Comparison of ENCODE assay signal across 2 cellular contexts in the genomic region with DNA sequence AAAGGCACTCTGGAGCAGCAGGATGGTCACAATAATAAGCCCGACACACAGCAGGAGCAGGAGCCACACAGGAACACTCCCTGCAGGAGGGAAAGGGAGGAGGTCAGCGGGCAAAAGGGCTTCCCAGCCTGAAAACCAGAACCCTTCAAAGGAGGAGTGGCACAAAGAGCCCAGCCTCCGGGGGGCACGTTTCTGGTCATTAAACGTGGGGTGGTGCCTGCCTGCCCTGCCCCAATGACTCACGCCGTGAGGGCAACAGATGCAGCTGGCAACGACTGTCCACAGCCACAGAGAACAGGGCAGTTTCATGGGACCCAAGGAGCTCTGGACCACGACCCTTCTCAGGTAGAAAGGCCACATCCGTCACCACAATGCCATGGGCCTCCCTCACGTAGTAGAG.
TF ChIP-seq lines count a peak whose summit lies in the region.

No MANE protein-coding gene starts in this region.

TF ChIP-seq in WTC11, 78 proteins besides CTCF, POLR2A, EP300 and RAD21:
- no peak for TF ChIP-seq ZBTB21 (CRISPR knock-in tag; IDR thresholded peaks at IDR 0.05; ENCODE audit: borderline replicate concordance)
- TF ChIP-seq, protein P1, sequence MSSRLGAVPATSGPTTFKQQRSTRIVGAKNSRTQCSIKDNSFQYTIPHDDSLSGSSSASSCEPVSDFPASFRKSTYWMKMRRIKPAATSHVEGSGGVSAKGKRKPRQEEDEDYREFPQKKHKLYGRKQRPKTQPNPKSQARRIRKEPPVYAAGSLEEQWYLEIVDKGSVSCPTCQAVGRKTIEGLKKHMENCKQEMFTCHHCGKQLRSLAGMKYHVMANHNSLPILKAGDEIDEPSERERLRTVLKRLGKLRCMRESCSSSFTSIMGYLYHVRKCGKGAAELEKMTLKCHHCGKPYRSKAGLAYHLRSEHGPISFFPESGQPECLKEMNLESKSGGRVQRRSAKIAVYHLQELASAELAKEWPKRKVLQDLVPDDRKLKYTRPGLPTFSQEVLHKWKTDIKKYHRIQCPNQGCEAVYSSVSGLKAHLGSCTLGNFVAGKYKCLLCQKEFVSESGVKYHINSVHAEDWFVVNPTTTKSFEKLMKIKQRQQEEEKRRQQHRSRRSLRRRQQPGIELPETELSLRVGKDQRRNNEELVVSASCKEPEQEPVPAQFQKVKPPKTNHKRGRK (CRISPR knock-in tag; IDR thresholded peaks at IDR 0.05; ENCODE audit: borderline replicate concordance): no peak

TF ChIP-seq in HEK293T, 16 proteins besides CTCF, POLR2A, EP300 and RAD21:
- TF ChIP-seq FOXM1 (IDR thresholded peaks at IDR 0.05; ENCODE audit: borderline replicate concordance) (no peak), ARNT (IDR thresholded peaks at IDR 0.05) (no peak), L3MBTL2 (conservative IDR thresholded peaks at IDR 0.05) (no peak), FOXA1 (IDR thresholded peaks at IDR 0.05) (no peak), CTBP1 (IDR thresholded peaks at IDR 0.05; ENCODE audit: borderline replicate concordance) (no peak), SUZ12 (IDR thresholded peaks at IDR 0.05) (no peak), LEF1 (IDR thresholded peaks at IDR 0.05; ENCODE audit: borderline replicate concordance) (no peak), ELF4 (IDR thresholded peaks at IDR 0.05) (no peak), SP1 (IDR thresholded peaks at IDR 0.05) (no peak), ZNF384 (IDR thresholded peaks at IDR 0.05) (no peak), NFRKB (IDR thresholded peaks at IDR 0.05) (no peak)
